ENCODE assay signal across 8 cellular contexts in genomic region chr3:52288674-52289073, GRCh38. TPM values are rescaled to one million over a fixed set of nuclear protein-coding genes. Genes with fewer than 3 reads are reported as not detected.
DNase-seq lines count a peak whose midpoint lies in the region; ATAC-seq, FAIRE-seq and TF ChIP-seq lines count a peak whose summit lies in the region.

No MANE protein-coding gene starts in this region.

- H4K20me1 ChIP-seq in keratinocyte (ENCODE audit: control insufficient read depth, extremely low read depth, insufficient read depth, low read length): no peaks in the 10 kb centered on the region

- H3K4me1 ChIP-seq in keratinocyte (ENCODE audit: control insufficient read depth, extremely low read depth, insufficient read depth, low read length) (peaks cover 9% of the 10 kb centered on the region), subcutaneous abdominal adipose tissue (ENCODE audit: control insufficient read depth in 5 of 5, insufficient read depth in 5 of 5, low read length in 5 of 5) (peaks cover 9 to 55% (median 46%) of the 10 kb centered on the region in 5 donors)

- H3K27me3 Mint-ChIP-seq in activated CD4-positive, alpha-beta T cell treated with anti-CD3 and anti-CD28 coated beads, Interleukin-2, amount 10 ng/mL, durations not matched to agents 24 days and 14 days: no peaks in the 10 kb centered on the region

- peak overlapping the region; percentile 65 to 94 (median 88) for H3K4me3 ChIP-seq in keratinocyte (ENCODE audit: control insufficient read depth in 2 of 3, extremely low read depth in 1 of 3, insufficient read depth in 2 of 3, low read depth in 1 of 3, low read length in 3 of 3)
- peak overlapping the region in 4 of 5 donors; percentile 85 to 96 (median 90) for H3K4me3 ChIP-seq in subcutaneous abdominal adipose tissue (ENCODE audit: low read depth in 1 of 5, low read length in 5 of 5)

- peaks cover 25% of the 10 kb centered on the region for H3K4me1 Mint-ChIP-seq in activated CD4-positive, alpha-beta T cell treated with anti-CD3 and anti-CD28 coated beads, Interleukin-2, amount 10 ng/mL, durations not matched to agents 24 days and 14 days

- no peak for FAIRE-seq in keratinocyte (lab: Jason Lieb, UNC)

- H3K36me3 Mint-ChIP-seq in activated CD4-positive, alpha-beta T cell treated with anti-CD3 and anti-CD28 coated beads, Interleukin-2, amount 10 ng/mL, durations not matched to agents 24 days and 14 days (ENCODE audit: low read depth): peaks cover 14% of the 10 kb centered on the region
- peaks cover 7 to 11% of the 10 kb centered on the region in 2 donors for H3K36me3 Mint-ChIP-seq in activated naive CD4-positive, alpha-beta T cell treated with anti-CD3 and anti-CD28 coated beads, Interleukin-2, amount 50 U/mL, for 72 hours

- TF ChIP-seq CTCF in keratinocyte (optimal IDR thresholded peaks at IDR 0.05 in 1 of 3, IDR thresholded peaks at IDR 0.05 in 1 of 3, conservative IDR thresholded peaks at IDR 0.05 in 1 of 3; ENCODE audit: extremely low read depth in 1 of 3, insufficient read depth in 2 of 3, low read length in 3 of 3): no peak

- peak overlapping the region; percentile 93 for H3K4me3 Mint-ChIP-seq in activated CD4-positive, alpha-beta T cell treated with anti-CD3 and anti-CD28 coated beads, Interleukin-2, amount 10 ng/mL, durations not matched to agents 24 days and 14 days

- H3K27me3 ChIP-seq in keratinocyte (ENCODE audit: control insufficient read depth, extremely low read depth, insufficient read depth, low read length) (no peaks in the 10 kb centered on the region), subcutaneous abdominal adipose tissue (ENCODE audit: control insufficient read depth in 5 of 5, insufficient read depth in 4 of 5, low read length in 5 of 5) (no peaks in the 10 kb centered on the region)

- H3K36me3 ChIP-seq in keratinocyte (ENCODE audit: control insufficient read depth in 2 of 2, extremely low read depth in 1 of 2, insufficient read depth in 2 of 2, low read length in 2 of 2) (peaks cover 4 to 9% of the 10 kb centered on the region in 2 experiments), subcutaneous abdominal adipose tissue (ENCODE audit: control insufficient read depth in 5 of 5, insufficient read depth in 5 of 5, low read length in 5 of 5) (peaks cover 0 to 36% (median 32%) of the 10 kb centered on the region in 5 donors)

- dilution Hi-C loops in keratinocyte (cut with MboI; ENCODE audit: extremely low pct_ligation_motif_present, low sequenced_read_pairs): no loop called here

- peak overlapping the region; percentile 100 for H3K27ac Mint-ChIP-seq in activated CD4-positive, alpha-beta T cell treated with anti-CD3 and anti-CD28 coated beads, Interleukin-2, amount 10 ng/mL, durations not matched to agents 24 days and 14 days
- H3K27ac Mint-ChIP-seq in activated naive CD4-positive, alpha-beta T cell treated with anti-CD3 and anti-CD28 coated beads, Interleukin-2, amount 50 U/mL, for 72 hours: peak overlapping the region; percentile 99 to 100

- no peaks in the 10 kb centered on the region for H3K9me1 ChIP-seq in keratinocyte (ENCODE audit: control insufficient read depth, extremely low read depth, insufficient read depth, low read length)

- H3K9ac ChIP-seq in keratinocyte (ENCODE audit: control insufficient read depth, extremely low read depth, insufficient read depth, low read length): no peak overlapping the region
- peak overlapping the region in 1 of 5 donors; percentile 93 for H3K9ac ChIP-seq in subcutaneous abdominal adipose tissue (ENCODE audit: low read length in 5 of 5)

- H3K9me3 Mint-ChIP-seq in activated CD4-positive, alpha-beta T cell treated with anti-CD3 and anti-CD28 coated beads, Interleukin-2, amount 10 ng/mL, durations not matched to agents 24 days and 14 days: no peaks in the 10 kb centered on the region
- H3K9me3 Mint-ChIP-seq in activated naive CD4-positive, alpha-beta T cell treated with anti-CD3 and anti-CD28 coated beads, Interleukin-2, amount 50 U/mL, for 72 hours: no peaks in the 10 kb centered on the region

- intact Hi-C loops in activated CD4-positive, alpha-beta T cell treated with anti-CD3 and anti-CD28 coated beads, Interleukin-2, amount 10 ng/mL, durations not matched to agents 24 days and 14 days (cut with micrococcal nuclease): loop anchor here (1.0 kb wide), 1 partner anchor 49 kb away; the partner anchor contains the start of gene TWF2

- H3K79me2 ChIP-seq in keratinocyte (ENCODE audit: control insufficient read depth, insufficient read depth, low read length): peaks cover 7% of the 10 kb centered on the region

- peak overlapping the region; percentile 72 for H3K4me2 ChIP-seq in keratinocyte (ENCODE audit: control insufficient read depth, extremely low read depth, insufficient read depth, low read depth, low read length)

- no peak for ATAC-seq in activated naive CD4-positive, alpha-beta T cell treated with anti-CD3 and anti-CD28 coated beads, Interleukin-2, amount 50 U/mL, for 72 hours
- no peak for ATAC-seq in GM21367 (IDR thresholded peaks at IDR 0.05; ENCODE audit: unreplicated experiment)

- H3K27ac ChIP-seq in keratinocyte (ENCODE audit: control insufficient read depth, insufficient read depth, low read length) (no peak overlapping the region), subcutaneous abdominal adipose tissue (ENCODE audit: low read depth, low read length) (peak overlapping the region; percentile 100)

- no peak for DNase-seq in activated CD4-positive, alpha-beta T cell treated with anti-CD3 and anti-CD28 coated beads, Interleukin-2, amount 10 ng/mL, durations not matched to agents 24 days and 14 days
- DNase-seq in activated CD4-positive, alpha-beta T cell treated with anti-CD3 and anti-CD28 coated beads, Interleukin-2, amount 50 U/mL, for 1 hour: no peak
- no peak for DNase-seq in activated naive CD4-positive, alpha-beta T cell treated with anti-CD3 and anti-CD28 coated beads, Interleukin-2, amount 50 U/mL, for 72 hours (ENCODE audit: low spot score in 2 of 2)
- DNase-seq in keratinocyte (ENCODE audit: low read depth, low spot score) (no peak), D341Med (ENCODE audit: low spot score) (no peak), NK-92 (lab: John Stamatoyannopoulos, UW; ENCODE audit: unreplicated experiment) (no peak)

- no peak overlapping the region for H2AFZ ChIP-seq in keratinocyte (ENCODE audit: control insufficient read depth, low read length)

- H3K9me3 ChIP-seq in keratinocyte (ENCODE audit: control insufficient read depth, low read depth, low read length) (no peaks in the 10 kb centered on the region), subcutaneous abdominal adipose tissue (ENCODE audit: control insufficient read depth in 5 of 5, low read length in 5 of 5) (no peaks in the 10 kb centered on the region)

RNA-seq across cellular contexts. Expression of gene GLYCTK, which starts 1.0 kb away (rescaled TPM):
- 16.3 and 17.4 TPM in 2 replicates for total RNA-seq in activated CD4-positive, alpha-beta T cell treated with anti-CD3 and anti-CD28 coated beads, Interleukin-2, amount 10 ng/mL, durations not matched to agents 24 days and 14 days
- 10 to 100 TPM; 20.4 to 24.1 TPM for total RNA-seq in activated naive CD4-positive, alpha-beta T cell treated with anti-CD3 and anti-CD28 coated beads, Interleukin-2, amount 50 U/mL, for 72 hours
- 4.9 to 5.7 TPM (median 5.0 TPM) in 3 replicates for polyA plus RNA-seq in keratinocyte
- 0.39 TPM for polyA plus RNA-seq in keratinocyte (2011; ENCODE audit: low read depth)
- polyA plus RNA-seq in keratinocyte (2011; cell fraction: cytosol; rRNA removed): 1.8 and 3.3 TPM in 2 replicates
- polyA plus RNA-seq in keratinocyte (2011; cell fraction: nucleus; rRNA removed): 12.1 and 14.6 TPM in 2 replicates
- 1.4 and 4.6 TPM in 2 replicates for polyA plus RNA-seq in keratinocyte (2012; ENCODE audit: low replicate concordance)
- polyA minus RNA-seq in keratinocyte: 4.5 to 5.3 TPM (median 5.2 TPM) in 3 replicates
- polyA minus RNA-seq in keratinocyte (2011; cell fraction: cytosol; rRNA and poly(A)+ RNA removed): 4.8 TPM
- polyA minus RNA-seq in keratinocyte (2011; cell fraction: nucleus; rRNA and poly(A)+ RNA removed): 4.6 and 4.7 TPM in 2 replicates

RNA-seq across cellular contexts. Expression of gene WDR82, which starts 10.2 kb away (rescaled TPM):
- total RNA-seq in activated CD4-positive, alpha-beta T cell treated with anti-CD3 and anti-CD28 coated beads, Interleukin-2, amount 10 ng/mL, durations not matched to agents 24 days and 14 days: 104 and 106 TPM in 2 replicates
- 100 to 1,000 TPM in 1 of 2 donors, 10 to 100 TPM in 1; 96.6 to 129 TPM for total RNA-seq in activated naive CD4-positive, alpha-beta T cell treated with anti-CD3 and anti-CD28 coated beads, Interleukin-2, amount 50 U/mL, for 72 hours
- polyA plus RNA-seq in keratinocyte: 53.1 to 75.1 TPM (median 74.4 TPM) in 3 replicates
- 21.7 TPM for polyA plus RNA-seq in keratinocyte (2011; ENCODE audit: low read depth)
- polyA plus RNA-seq in keratinocyte (2011; cell fraction: cytosol; rRNA removed): 41.5 and 63.2 TPM in 2 replicates
- polyA plus RNA-seq in keratinocyte (2011; cell fraction: nucleus; rRNA removed): 44.9 and 48.6 TPM in 2 replicates
- 36.5 and 62.0 TPM in 2 replicates for polyA plus RNA-seq in keratinocyte (2012; ENCODE audit: low replicate concordance)
- 44.0 to 86.1 TPM (median 63.8 TPM) in 3 replicates for polyA minus RNA-seq in keratinocyte
- polyA minus RNA-seq in keratinocyte (2011; cell fraction: cytosol; rRNA and poly(A)+ RNA removed): 39.5 TPM
- 28.3 and 53.8 TPM in 2 replicates for polyA minus RNA-seq in keratinocyte (2011; cell fraction: nucleus; rRNA and poly(A)+ RNA removed)

RNA-seq across cellular contexts. Expression of gene DNAH1, which starts 27.4 kb away (rescaled TPM):
- 9.9 and 10.6 TPM in 2 replicates for total RNA-seq in activated CD4-positive, alpha-beta T cell treated with anti-CD3 and anti-CD28 coated beads, Interleukin-2, amount 10 ng/mL, durations not matched to agents 24 days and 14 days
- total RNA-seq in activated naive CD4-positive, alpha-beta T cell treated with anti-CD3 and anti-CD28 coated beads, Interleukin-2, amount 50 U/mL, for 72 hours: 10 to 100 TPM; 17.5 to 19.8 TPM
- polyA plus RNA-seq in keratinocyte: 0.33 to 1.1 TPM (median 0.70 TPM) in 3 replicates
- 0.59 TPM for polyA plus RNA-seq in keratinocyte (2011; ENCODE audit: low read depth)
- polyA plus RNA-seq in keratinocyte (2011; cell fraction: cytosol; rRNA removed): 0.44 and 0.47 TPM in 2 replicates
- polyA plus RNA-seq in keratinocyte (2011; cell fraction: nucleus; rRNA removed): 5.2 and 8.3 TPM in 2 replicates
- 0.38 and 1.1 TPM in 2 replicates for polyA plus RNA-seq in keratinocyte (2012; ENCODE audit: low replicate concordance)
- 1.5 to 6.2 TPM (median 3.7 TPM) in 3 replicates for polyA minus RNA-seq in keratinocyte
- 0.58 TPM for polyA minus RNA-seq in keratinocyte (2011; cell fraction: cytosol; rRNA and poly(A)+ RNA removed)
- polyA minus RNA-seq in keratinocyte (2011; cell fraction: nucleus; rRNA and poly(A)+ RNA removed): 2.4 and 4.2 TPM in 2 replicates

RNA-seq across cellular contexts. Expression of gene PPM1M, which starts 43.1 kb away (rescaled TPM):
- 48.3 and 49.2 TPM in 2 replicates for total RNA-seq in activated CD4-positive, alpha-beta T cell treated with anti-CD3 and anti-CD28 coated beads, Interleukin-2, amount 10 ng/mL, durations not matched to agents 24 days and 14 days
- 10 to 100 TPM; 52.3 to 74.1 TPM for total RNA-seq in activated naive CD4-positive, alpha-beta T cell treated with anti-CD3 and anti-CD28 coated beads, Interleukin-2, amount 50 U/mL, for 72 hours
- 6.4 to 8.0 TPM (median 6.5 TPM) in 3 replicates for polyA plus RNA-seq in keratinocyte
- 3.3 TPM for polyA plus RNA-seq in keratinocyte (2011; ENCODE audit: low read depth)
- polyA plus RNA-seq in keratinocyte (2011; cell fraction: cytosol; rRNA removed): 4.8 and 6.3 TPM in 2 replicates
- 10.4 and 10.6 TPM in 2 replicates for polyA plus RNA-seq in keratinocyte (2011; cell fraction: nucleus; rRNA removed)
- polyA plus RNA-seq in keratinocyte (2012; ENCODE audit: low replicate concordance): 2.6 and 5.5 TPM in 2 replicates
- polyA minus RNA-seq in keratinocyte: 7.5 to 11.3 TPM (median 10.0 TPM) in 3 replicates
- polyA minus RNA-seq in keratinocyte (2011; cell fraction: cytosol; rRNA and poly(A)+ RNA removed): 9.0 TPM
- 2.0 and 3.7 TPM in 2 replicates for polyA minus RNA-seq in keratinocyte (2011; cell fraction: nucleus; rRNA and poly(A)+ RNA removed)

RNA-seq across cellular contexts. Expression of gene TWF2, which starts 49.7 kb away (rescaled TPM):
- 80.3 and 87.0 TPM in 2 replicates for total RNA-seq in activated CD4-positive, alpha-beta T cell treated with anti-CD3 and anti-CD28 coated beads, Interleukin-2, amount 10 ng/mL, durations not matched to agents 24 days and 14 days
- 100 to 1,000 TPM in 1 of 2 donors, 10 to 100 TPM in 1; 75.8 to 139 TPM for total RNA-seq in activated naive CD4-positive, alpha-beta T cell treated with anti-CD3 and anti-CD28 coated beads, Interleukin-2, amount 50 U/mL, for 72 hours
- 70.4 to 113 TPM (median 77.0 TPM) in 3 replicates for polyA plus RNA-seq in keratinocyte
- polyA plus RNA-seq in keratinocyte (2011; ENCODE audit: low read depth): 17.4 TPM
- polyA plus RNA-seq in keratinocyte (2011; cell fraction: cytosol; rRNA removed): 66.4 and 134 TPM in 2 replicates
- 63.2 and 86.3 TPM in 2 replicates for polyA plus RNA-seq in keratinocyte (2011; cell fraction: nucleus; rRNA removed)
- 33.1 and 98.3 TPM in 2 replicates for polyA plus RNA-seq in keratinocyte (2012; ENCODE audit: low replicate concordance)
- 57.0 to 139 TPM (median 67.1 TPM) in 3 replicates for polyA minus RNA-seq in keratinocyte
- 124 TPM for polyA minus RNA-seq in keratinocyte (2011; cell fraction: cytosol; rRNA and poly(A)+ RNA removed)
- polyA minus RNA-seq in keratinocyte (2011; cell fraction: nucleus; rRNA and poly(A)+ RNA removed): 41.2 and 43.6 TPM in 2 replicates
